Comparison of ENCODE assay signal across 8 cellular contexts in the genomic region with DNA sequence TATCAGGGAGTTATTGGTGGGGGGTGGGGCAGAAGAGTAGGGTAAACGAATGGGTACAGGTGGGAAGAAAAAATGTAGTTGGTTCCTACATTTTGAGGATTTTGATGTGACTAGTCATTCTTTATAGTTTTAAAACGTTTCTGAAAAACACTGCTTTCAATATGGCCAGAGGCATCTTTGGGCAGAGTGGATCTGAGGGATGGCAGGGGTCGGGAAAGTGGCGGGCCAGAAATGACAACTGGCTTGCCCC. TPM values are rescaled to one million over a fixed set of nuclear protein-coding genes. Genes with fewer than 3 reads are reported as not detected.
DNase-seq lines count a peak whose midpoint lies in the region; ATAC-seq and TF ChIP-seq lines count a peak whose summit lies in the region.

No MANE protein-coding gene starts in this region.

- POLR2A ChIA-PET in naive thymus-derived CD4-positive, alpha-beta T cell (lab: Charles Lee), result interaction anchor here (0.8 to 1.3 kb wide), 3 partner anchors 10 to 108 kb away, joined by 3 to 4 read pairs (median 3); no protein-coding TSS in a partner anchor

- peak overlapping the region; percentile 94 for H3K27ac Mint-ChIP-seq in central memory CD8-positive, alpha-beta T cell (ENCODE audit: low read depth)
- H3K27ac Mint-ChIP-seq in naive thymus-derived CD4-positive, alpha-beta T cell, result peak overlapping the region; percentile 93 to 100 (median 99)

- H3K36me3 Mint-ChIP-seq in central memory CD8-positive, alpha-beta T cell (ENCODE audit: insufficient read depth), result peaks cover 10% of the 10 kb centered on the region
- H3K36me3 Mint-ChIP-seq in naive thymus-derived CD4-positive, alpha-beta T cell, result peaks cover 0 to 9% (median 0%) of the 10 kb centered on the region in 5 donors

- peaks cover 35% of the 10 kb centered on the region for H3K4me1 Mint-ChIP-seq in central memory CD8-positive, alpha-beta T cell
- H3K4me1 Mint-ChIP-seq in naive thymus-derived CD4-positive, alpha-beta T cell, result peaks cover 24 to 59% (median 52%) of the 10 kb centered on the region in 7 donors

- intact Hi-C loops in naive thymus-derived CD4-positive, alpha-beta T cell (cut with micrococcal nuclease), result loop anchor here (1.0 to 5.0 kb wide), 6 partner anchors 94 to 249 kb away; a partner anchor contains a TSS

- DNase-seq in AG09309 (ENCODE audit: low read depth) (no peak), NCI-H1436 (lab: John Stamatoyannopoulos, UW) (no peak), NCI-H226 (no peak), NCI-H2029 (lab: John Stamatoyannopoulos, UW) (no peak)
- no peak for DNase-seq in Jurkat, Clone E6-1 (ENCODE audit: low read depth, low spot score)
- no peak for DNase-seq in central memory CD8-positive, alpha-beta T cell (ENCODE audit: low spot score in 2 of 2)
- DNase-seq in naive thymus-derived CD4-positive, alpha-beta T cell, result no peak
- no peak for DNase-seq in activated effector memory CD4-positive, alpha-beta T cell treated with Interleukin-2 at 50 U/mL for 16 hours

- H3K4me3 Mint-ChIP-seq in central memory CD8-positive, alpha-beta T cell, result peak overlapping the region; percentile 81
- H3K4me3 Mint-ChIP-seq in naive thymus-derived CD4-positive, alpha-beta T cell, result peak overlapping the region; percentile 87 to 100 (median 98)

- H3K9me3 Mint-ChIP-seq in central memory CD8-positive, alpha-beta T cell, result no peaks in the 10 kb centered on the region
- peaks cover 0 to 8% (median 0%) of the 10 kb centered on the region in 11 donors for H3K9me3 Mint-ChIP-seq in naive thymus-derived CD4-positive, alpha-beta T cell

- peaks cover 20 to 28% of the 10 kb centered on the region in 2 donors for H3K4me1 ChIP-seq in naive thymus-derived CD4-positive, alpha-beta T cell (ENCODE audit: control insufficient read depth in 2 of 2, insufficient read depth in 2 of 2, low read length in 2 of 2)

- peak overlapping the region; percentile 90 for H3K27ac ChIP-seq in naive thymus-derived CD4-positive, alpha-beta T cell (ENCODE audit: low read depth, low read length)

- H3K36me3 ChIP-seq in naive thymus-derived CD4-positive, alpha-beta T cell (ENCODE audit: control insufficient read depth in 2 of 3, insufficient read depth in 3 of 3, low read length in 3 of 3), result no peaks in the 10 kb centered on the region

- H3K9me3 ChIP-seq in naive thymus-derived CD4-positive, alpha-beta T cell (ENCODE audit: control insufficient read depth in 2 of 3, low read length in 3 of 3), result no peaks in the 10 kb centered on the region

- no peak for ATAC-seq in central memory CD8-positive, alpha-beta T cell (replicated peaks; ENCODE audit: extremely low read depth, poor library complexity, severe bottlenecking)
- ATAC-seq in naive thymus-derived CD4-positive, alpha-beta T cell, result no peak

- H3K27me3 ChIP-seq in naive thymus-derived CD4-positive, alpha-beta T cell (ENCODE audit: control insufficient read depth in 2 of 2, insufficient read depth in 2 of 2, low read length in 2 of 2), result no peaks in the 10 kb centered on the region

- CTCF ChIA-PET in naive thymus-derived CD4-positive, alpha-beta T cell (lab: Charles Lee), result no interaction called here

- H3K4me3 ChIP-seq in AG09309 (ENCODE audit: control insufficient read depth, low read depth, low read length), result peak overlapping the region; percentile 58
- H3K4me3 ChIP-seq in Jurkat, Clone E6-1 (ENCODE audit: low read length), result peak overlapping the region; percentile 91
- H3K4me3 ChIP-seq in naive thymus-derived CD4-positive, alpha-beta T cell (ENCODE audit: low read length), result peak overlapping the region; percentile 80

- no peaks in the 10 kb centered on the region for H3K27me3 Mint-ChIP-seq in central memory CD8-positive, alpha-beta T cell
- H3K27me3 Mint-ChIP-seq in naive thymus-derived CD4-positive, alpha-beta T cell, result peaks cover 0 to 2% (median 0%) of the 10 kb centered on the region in 5 donors

- TF ChIP-seq CTCF in AG09309 (IDR thresholded peaks at IDR 0.05; ENCODE audit: control insufficient read depth, insufficient read depth, low read depth, low read length, missing control alignments), result no peak

RNA-seq across cellular contexts. Expression of a gene that starts 0.5 kb away (rescaled TPM):
- polyA plus RNA-seq in Jurkat, Clone E6-1 (2012; ENCODE audit: insufficient read depth, insufficient read length), result 35.7 TPM
- total RNA-seq in naive thymus-derived CD4-positive, alpha-beta T cell, result 10 to 100 TPM in 1 of 5 experiments, 1 to 10 TPM in 4; 7.2 to 12.3 (median 8.2) TPM
- 10 to 100 TPM; 30.1 to 31.1 TPM for polyA plus RNA-seq in naive thymus-derived CD4-positive, alpha-beta T cell
